In genomic region chr19:35643255-35644205, GRCh38 we compare ENCODE assay signal across 1 cellular context.
TF ChIP-seq lines count a peak whose summit lies in the region.

No MANE protein-coding gene starts in this region.

TF ChIP-seq in HepG2, 621 proteins besides CTCF, POLR2A, EP300 and RAD21 (continued from another document and continues in another):
- TF ChIP-seq ZBTB10 (CRISPR knock-in tag; IDR thresholded peaks at IDR 0.05; ENCODE audit: borderline replicate concordance) (0 out of 2 replicates have a peak, but pooled peaks have one; percentile 3), E2F2 (CRISPR knock-in tag; IDR thresholded peaks at IDR 0.05; ENCODE audit: borderline replicate concordance) (peak; percentile 79; the same call in 1 of the 2 replicates), ZBTB21 (CRISPR knock-in tag; IDR thresholded peaks at IDR 0.05) (no peak), SP5 (CRISPR knock-in tag; IDR thresholded peaks at IDR 0.05; ENCODE audit: borderline replicate concordance, low read depth) (0 out of 2 replicates have a peak, but pooled peaks have one; percentile 33), ZNF572 (CRISPR knock-in tag; IDR thresholded peaks at IDR 0.05) (no peak), CBX2 (IDR thresholded peaks at IDR 0.05; ENCODE audit: low read depth, low read length) (no peak), CBX2 (CRISPR knock-in tag; IDR thresholded peaks at IDR 0.05; ENCODE audit: low read depth) (no peak), ZNF629 (CRISPR knock-in tag; conservative IDR thresholded peaks at IDR 0.05) (no peak; the same call in 1 of the 2 replicates), SALL2 (CRISPR knock-in tag; IDR thresholded peaks at IDR 0.05) (0 out of 2 replicates have a peak, but pooled peaks have one; percentile 65), ZSCAN22 (CRISPR knock-in tag; IDR thresholded peaks at IDR 0.05) (no peak), ZBTB20 (CRISPR knock-in tag; IDR thresholded peaks at IDR 0.05; ENCODE audit: borderline replicate concordance, low read depth) (no peak), ZNF350 (CRISPR knock-in tag; IDR thresholded peaks at IDR 0.05; ENCODE audit: borderline replicate concordance, low read depth) (peak; percentile 53; the same call in 1 of the 2 replicates), ZNF230 (CRISPR knock-in tag; IDR thresholded peaks at IDR 0.05) (peak; percentile 45; the same call in 1 of the 2 replicates), KLF15 (CRISPR knock-in tag; IDR thresholded peaks at IDR 0.05; ENCODE audit: borderline replicate concordance) (peak; percentile 77; the same call in 1 of the 2 replicates), CREB1 (IDR thresholded peaks at IDR 0.05) (no peak), CREB1 (CRISPR knock-in tag; IDR thresholded peaks at IDR 0.05) (no peak), ATF3 (CRISPR knock-in tag; IDR thresholded peaks at IDR 0.05) (peak; percentile 49; the same call in 1 of the 2 replicates), ZNF691 (CRISPR knock-in tag; IDR thresholded peaks at IDR 0.05; ENCODE audit: borderline replicate concordance, low read depth) (peak; percentile 62; the same call in 1 of the 2 replicates), LCORL (IDR thresholded peaks at IDR 0.05) (no peak), LCORL (CRISPR knock-in tag; IDR thresholded peaks at IDR 0.05) (peak; percentile 61), NKX3-1 (CRISPR knock-in tag; IDR thresholded peaks at IDR 0.05) (peak; percentile 86; the same call in 1 of the 2 replicates), KDM5B (CRISPR knock-in tag; IDR thresholded peaks at IDR 0.05; ENCODE audit: borderline replicate concordance) (peak; percentile 67), GATAD1 (CRISPR knock-in tag; IDR thresholded peaks at IDR 0.05) (peak; percentile 60), SOX5 (CRISPR knock-in tag; IDR thresholded peaks at IDR 0.05; ENCODE audit: borderline replicate concordance) (no peak), MED1 (CRISPR knock-in tag; IDR thresholded peaks at IDR 0.05) (peak; percentile 70), SNAPC4 (CRISPR knock-in tag; IDR thresholded peaks at IDR 0.05) (no peak; the same call in 1 of the 2 replicates), CHCHD3 (CRISPR knock-in tag; IDR thresholded peaks at IDR 0.05) (peak; percentile 55; the same call in 1 of the 2 replicates), GZF1 (CRISPR knock-in tag; IDR thresholded peaks at IDR 0.05) (no peak), GTF3A (CRISPR knock-in tag; conservative IDR thresholded peaks at IDR 0.05) (0 out of 2 replicates have a peak, but pooled peaks have one; percentile 70), ZNF20 (CRISPR knock-in tag; IDR thresholded peaks at IDR 0.05) (no peak), ZNF816 (CRISPR knock-in tag; IDR thresholded peaks at IDR 0.05; ENCODE audit: borderline replicate concordance) (peak; percentile 69; the same call in 1 of the 2 replicates), HOXA7 (CRISPR knock-in tag; IDR thresholded peaks at IDR 0.05) (no peak), ZSCAN20 (CRISPR knock-in tag; IDR thresholded peaks at IDR 0.05; ENCODE audit: borderline replicate concordance) (peak; percentile 87; the same call in 1 of the 2 replicates), NR0B2 (CRISPR knock-in tag; IDR thresholded peaks at IDR 0.05) (peak; percentile 92), ZNF331 (CRISPR knock-in tag; IDR thresholded peaks at IDR 0.05) (peak; percentile 55; the same call in 1 of the 2 replicates), ZXDC (CRISPR knock-in tag; IDR thresholded peaks at IDR 0.05) (peak; percentile 62; the same call in 1 of the 2 replicates), GFI1 (CRISPR knock-in tag; IDR thresholded peaks at IDR 0.05; ENCODE audit: borderline replicate concordance) (no peak), ZNF7 (CRISPR knock-in tag; IDR thresholded peaks at IDR 0.05) (no peak), JDP2 (CRISPR knock-in tag; IDR thresholded peaks at IDR 0.05; ENCODE audit: borderline replicate concordance) (peak; percentile 34; the same call in 1 of the 2 replicates), SSRP1 (CRISPR knock-in tag; IDR thresholded peaks at IDR 0.05) (no peak), ZBTB8A (CRISPR knock-in tag; IDR thresholded peaks at IDR 0.05; ENCODE audit: borderline replicate concordance, low read depth) (no peak), ZNF34 (CRISPR knock-in tag; IDR thresholded peaks at IDR 0.05; ENCODE audit: borderline replicate concordance) (no peak), ZMYM2 (CRISPR knock-in tag; IDR thresholded peaks at IDR 0.05) (0 out of 2 replicates have a peak, but pooled peaks have one; percentile 28), ZNF790 (CRISPR knock-in tag; IDR thresholded peaks at IDR 0.05; ENCODE audit: borderline replicate concordance) (no peak), ZNF570 (CRISPR knock-in tag; IDR thresholded peaks at IDR 0.05; ENCODE audit: borderline replicate concordance) (no peak), ZC3H13 (CRISPR knock-in tag; IDR thresholded peaks at IDR 0.05) (peak; percentile 92), ZNF274 (CRISPR knock-in tag; IDR thresholded peaks at IDR 0.05) (0 out of 2 replicates have a peak, but pooled peaks have one; percentile 39), NFE2 (CRISPR knock-in tag; IDR thresholded peaks at IDR 0.05) (no peak), ZNF549 (CRISPR knock-in tag; IDR thresholded peaks at IDR 0.05) (no peak), ZBTB43 (CRISPR knock-in tag; conservative IDR thresholded peaks at IDR 0.05) (peak; percentile 70), HMG20B (CRISPR knock-in tag; conservative IDR thresholded peaks at IDR 0.05) (0 out of 2 replicates have a peak, but pooled peaks have one; percentile 41), PITX1 (CRISPR knock-in tag; IDR thresholded peaks at IDR 0.05) (peak; percentile 47; the same call in 1 of the 2 replicates), SYNCRIP (IDR thresholded peaks at IDR 0.05; ENCODE audit: insufficient read depth, low read depth, low read length) (no peak), MTERF4 (CRISPR knock-in tag; IDR thresholded peaks at IDR 0.05) (no peak), MIER3 (CRISPR knock-in tag; IDR thresholded peaks at IDR 0.05; ENCODE audit: borderline replicate concordance) (no peak), MAFK (conservative IDR thresholded peaks at IDR 0.05 in 1 of 2, IDR thresholded peaks at IDR 0.05 in 1 of 2; ENCODE audit: low read length in 2 of 2) (no peak), SMAD1 (CRISPR knock-in tag; IDR thresholded peaks at IDR 0.05; ENCODE audit: borderline replicate concordance, low read depth) (no peak; the same call in 1 of the 2 replicates)
